Comparison of ENCODE assay signal across 1 cellular context in genomic region chr18:6487027-6487426, GRCh38.
TF ChIP-seq lines count a peak whose summit lies in the region.

No MANE protein-coding gene starts in this region.

TF ChIP-seq in H1, 55 proteins besides CTCF, POLR2A, EP300 and RAD21 (continued from another document):
- TF ChIP-seq TEAD4 (IDR thresholded peaks at IDR 0.05; ENCODE audit: low read depth, low read length) (no peak), JUN (IDR thresholded peaks at IDR 0.05; ENCODE audit: low read depth, low read length) (no peak), CBX8 (IDR thresholded peaks at IDR 0.05; ENCODE audit: borderline replicate concordance, low read depth, low read length) (no peak), CEBPB (IDR thresholded peaks at IDR 0.05; ENCODE audit: low read depth, low read length) (peak; percentile 97), ASH2L (IDR thresholded peaks at IDR 0.05; ENCODE audit: low read length) (peak; percentile 8)
